ENCODE assay signal across 1 cellular context in the genomic region with DNA sequence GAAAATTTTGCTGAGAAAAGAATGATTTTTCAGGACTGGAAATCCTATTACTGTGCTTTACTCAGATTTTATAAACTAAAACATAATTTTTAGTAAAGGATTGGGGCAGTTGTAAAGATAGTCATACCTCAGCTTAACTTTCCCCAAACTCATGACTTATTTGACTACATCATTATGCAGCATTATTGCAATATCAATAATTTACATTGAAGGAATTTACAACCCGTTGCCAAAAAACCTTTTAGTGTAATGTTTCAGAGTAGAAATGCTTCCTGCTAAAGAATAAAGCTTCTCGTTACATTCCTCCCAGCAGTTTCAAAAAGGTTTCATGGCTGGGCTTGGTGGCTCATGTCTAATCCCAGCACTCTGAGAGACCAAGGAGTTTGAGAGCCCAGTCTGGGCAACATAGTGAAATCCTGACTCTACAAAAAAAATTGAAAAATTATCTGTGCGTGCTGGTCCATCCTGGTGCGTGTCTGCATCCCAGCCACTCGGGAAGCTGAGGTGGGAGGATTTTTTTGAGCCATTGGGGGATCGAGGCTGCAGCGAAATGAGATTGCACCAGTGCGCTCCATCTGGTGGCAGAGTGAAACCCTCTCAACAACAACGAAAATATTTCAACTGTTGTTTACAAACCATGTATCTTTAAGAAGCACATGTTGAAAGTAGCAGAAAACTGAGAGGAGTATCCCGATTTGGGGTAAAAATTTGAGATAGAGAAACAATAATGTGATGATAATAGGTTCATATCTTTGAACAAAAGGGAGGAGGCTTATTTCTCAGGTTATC.
A peak's percentile ranks its signal among the peaks of the same experiment; 100 is the strongest.
TF ChIP-seq lines count a peak whose summit lies in the region.

No MANE protein-coding gene starts in this region.

TF ChIP-seq in HepG2, 621 proteins besides CTCF, POLR2A, EP300 and RAD21 (continued from another document):
- TF ChIP-seq SRY (CRISPR knock-in tag; IDR thresholded peaks at IDR 0.05) = no peak
- peak; percentile 70 for TF ChIP-seq FOXA3 (CRISPR knock-in tag; IDR thresholded peaks at IDR 0.05)
- peak; percentile 35; the same call in 1 of the 2 replicates for TF ChIP-seq SAP130 (CRISPR knock-in tag; IDR thresholded peaks at IDR 0.05; ENCODE audit: low read depth)
- TF ChIP-seq, protein P1, sequence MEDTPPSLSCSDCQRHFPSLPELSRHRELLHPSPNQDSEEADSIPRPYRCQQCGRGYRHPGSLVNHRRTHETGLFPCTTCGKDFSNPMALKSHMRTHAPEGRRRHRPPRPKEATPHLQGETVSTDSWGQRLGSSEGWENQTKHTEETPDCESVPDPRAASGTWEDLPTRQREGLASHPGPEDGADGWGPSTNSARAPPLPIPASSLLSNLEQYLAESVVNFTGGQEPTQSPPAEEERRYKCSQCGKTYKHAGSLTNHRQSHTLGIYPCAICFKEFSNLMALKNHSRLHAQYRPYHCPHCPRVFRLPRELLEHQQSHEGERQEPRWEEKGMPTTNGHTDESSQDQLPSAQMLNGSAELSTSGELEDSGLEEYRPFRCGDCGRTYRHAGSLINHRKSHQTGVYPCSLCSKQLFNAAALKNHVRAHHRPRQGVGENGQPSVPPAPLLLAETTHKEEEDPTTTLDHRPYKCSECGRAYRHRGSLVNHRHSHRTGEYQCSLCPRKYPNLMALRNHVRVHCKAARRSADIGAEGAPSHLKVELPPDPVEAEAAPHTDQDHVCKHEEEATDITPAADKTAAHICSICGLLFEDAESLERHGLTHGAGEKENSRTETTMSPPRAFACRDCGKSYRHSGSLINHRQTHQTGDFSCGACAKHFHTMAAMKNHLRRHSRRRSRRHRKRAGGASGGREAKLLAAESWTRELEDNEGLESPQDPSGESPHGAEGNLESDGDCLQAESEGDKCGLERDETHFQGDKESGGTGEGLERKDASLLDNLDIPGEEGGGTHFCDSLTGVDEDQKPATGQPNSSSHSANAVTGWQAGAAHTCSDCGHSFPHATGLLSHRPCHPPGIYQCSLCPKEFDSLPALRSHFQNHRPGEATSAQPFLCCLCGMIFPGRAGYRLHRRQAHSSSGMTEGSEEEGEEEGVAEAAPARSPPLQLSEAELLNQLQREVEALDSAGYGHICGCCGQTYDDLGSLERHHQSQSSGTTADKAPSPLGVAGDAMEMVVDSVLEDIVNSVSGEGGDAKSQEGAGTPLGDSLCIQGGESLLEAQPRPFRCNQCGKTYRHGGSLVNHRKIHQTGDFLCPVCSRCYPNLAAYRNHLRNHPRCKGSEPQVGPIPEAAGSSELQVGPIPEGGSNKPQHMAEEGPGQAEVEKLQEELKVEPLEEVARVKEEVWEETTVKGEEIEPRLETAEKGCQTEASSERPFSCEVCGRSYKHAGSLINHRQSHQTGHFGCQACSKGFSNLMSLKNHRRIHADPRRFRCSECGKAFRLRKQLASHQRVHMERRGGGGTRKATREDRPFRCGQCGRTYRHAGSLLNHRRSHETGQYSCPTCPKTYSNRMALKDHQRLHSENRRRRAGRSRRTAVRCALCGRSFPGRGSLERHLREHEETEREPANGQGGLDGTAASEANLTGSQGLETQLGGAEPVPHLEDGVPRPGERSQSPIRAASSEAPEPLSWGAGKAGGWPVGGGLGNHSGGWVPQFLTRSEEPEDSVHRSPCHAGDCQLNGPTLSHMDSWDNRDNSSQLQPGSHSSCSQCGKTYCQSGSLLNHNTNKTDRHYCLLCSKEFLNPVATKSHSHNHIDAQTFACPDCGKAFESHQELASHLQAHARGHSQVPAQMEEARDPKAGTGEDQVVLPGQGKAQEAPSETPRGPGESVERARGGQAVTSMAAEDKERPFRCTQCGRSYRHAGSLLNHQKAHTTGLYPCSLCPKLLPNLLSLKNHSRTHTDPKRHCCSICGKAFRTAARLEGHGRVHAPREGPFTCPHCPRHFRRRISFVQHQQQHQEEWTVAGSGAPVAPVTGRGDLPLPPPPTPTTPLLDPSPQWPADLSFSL (CRISPR knock-in tag; IDR thresholded peaks at IDR 0.05) = no peak
- TF ChIP-seq IRX3 (CRISPR knock-in tag; IDR thresholded peaks at IDR 0.05; ENCODE audit: borderline replicate concordance, low read depth) = no peak
- TF ChIP-seq AKAP8 (CRISPR knock-in tag; IDR thresholded peaks at IDR 0.05) = peak; percentile 53; the same call in 1 of the 2 replicates
- TF ChIP-seq NCOA5 (CRISPR knock-in tag; IDR thresholded peaks at IDR 0.05) = no peak
- TF ChIP-seq, protein P2, sequence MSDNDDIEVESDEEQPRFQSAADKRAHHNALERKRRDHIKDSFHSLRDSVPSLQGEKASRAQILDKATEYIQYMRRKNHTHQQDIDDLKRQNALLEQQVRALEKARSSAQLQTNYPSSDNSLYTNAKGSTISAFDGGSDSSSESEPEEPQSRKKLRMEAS (IDR thresholded peaks at IDR 0.05) = peak; percentile 38; the same call in 1 of the 2 replicates
- TF ChIP-seq SALL1 (CRISPR knock-in tag; IDR thresholded peaks at IDR 0.05) = peak; percentile 33; the same call in 1 of the 2 replicates
- TF ChIP-seq SOX6 (IDR thresholded peaks at IDR 0.05) = no peak
- peak; percentile 24; the same call in 1 of the 2 replicates for TF ChIP-seq SOX6 (CRISPR knock-in tag; IDR thresholded peaks at IDR 0.05)
- no peak for TF ChIP-seq SMAD3 (CRISPR knock-in tag; IDR thresholded peaks at IDR 0.05)
